Comparison of ENCODE assay signal across 1 cellular context in genomic region chr17:78226752-78227454, GRCh38.
TF ChIP-seq lines count a peak whose summit lies in the region.

No MANE protein-coding gene starts in this region.

TF ChIP-seq in GM23338, 12 proteins besides CTCF, POLR2A, EP300 and RAD21 (continued from another document):
- TF ChIP-seq, protein P1, sequence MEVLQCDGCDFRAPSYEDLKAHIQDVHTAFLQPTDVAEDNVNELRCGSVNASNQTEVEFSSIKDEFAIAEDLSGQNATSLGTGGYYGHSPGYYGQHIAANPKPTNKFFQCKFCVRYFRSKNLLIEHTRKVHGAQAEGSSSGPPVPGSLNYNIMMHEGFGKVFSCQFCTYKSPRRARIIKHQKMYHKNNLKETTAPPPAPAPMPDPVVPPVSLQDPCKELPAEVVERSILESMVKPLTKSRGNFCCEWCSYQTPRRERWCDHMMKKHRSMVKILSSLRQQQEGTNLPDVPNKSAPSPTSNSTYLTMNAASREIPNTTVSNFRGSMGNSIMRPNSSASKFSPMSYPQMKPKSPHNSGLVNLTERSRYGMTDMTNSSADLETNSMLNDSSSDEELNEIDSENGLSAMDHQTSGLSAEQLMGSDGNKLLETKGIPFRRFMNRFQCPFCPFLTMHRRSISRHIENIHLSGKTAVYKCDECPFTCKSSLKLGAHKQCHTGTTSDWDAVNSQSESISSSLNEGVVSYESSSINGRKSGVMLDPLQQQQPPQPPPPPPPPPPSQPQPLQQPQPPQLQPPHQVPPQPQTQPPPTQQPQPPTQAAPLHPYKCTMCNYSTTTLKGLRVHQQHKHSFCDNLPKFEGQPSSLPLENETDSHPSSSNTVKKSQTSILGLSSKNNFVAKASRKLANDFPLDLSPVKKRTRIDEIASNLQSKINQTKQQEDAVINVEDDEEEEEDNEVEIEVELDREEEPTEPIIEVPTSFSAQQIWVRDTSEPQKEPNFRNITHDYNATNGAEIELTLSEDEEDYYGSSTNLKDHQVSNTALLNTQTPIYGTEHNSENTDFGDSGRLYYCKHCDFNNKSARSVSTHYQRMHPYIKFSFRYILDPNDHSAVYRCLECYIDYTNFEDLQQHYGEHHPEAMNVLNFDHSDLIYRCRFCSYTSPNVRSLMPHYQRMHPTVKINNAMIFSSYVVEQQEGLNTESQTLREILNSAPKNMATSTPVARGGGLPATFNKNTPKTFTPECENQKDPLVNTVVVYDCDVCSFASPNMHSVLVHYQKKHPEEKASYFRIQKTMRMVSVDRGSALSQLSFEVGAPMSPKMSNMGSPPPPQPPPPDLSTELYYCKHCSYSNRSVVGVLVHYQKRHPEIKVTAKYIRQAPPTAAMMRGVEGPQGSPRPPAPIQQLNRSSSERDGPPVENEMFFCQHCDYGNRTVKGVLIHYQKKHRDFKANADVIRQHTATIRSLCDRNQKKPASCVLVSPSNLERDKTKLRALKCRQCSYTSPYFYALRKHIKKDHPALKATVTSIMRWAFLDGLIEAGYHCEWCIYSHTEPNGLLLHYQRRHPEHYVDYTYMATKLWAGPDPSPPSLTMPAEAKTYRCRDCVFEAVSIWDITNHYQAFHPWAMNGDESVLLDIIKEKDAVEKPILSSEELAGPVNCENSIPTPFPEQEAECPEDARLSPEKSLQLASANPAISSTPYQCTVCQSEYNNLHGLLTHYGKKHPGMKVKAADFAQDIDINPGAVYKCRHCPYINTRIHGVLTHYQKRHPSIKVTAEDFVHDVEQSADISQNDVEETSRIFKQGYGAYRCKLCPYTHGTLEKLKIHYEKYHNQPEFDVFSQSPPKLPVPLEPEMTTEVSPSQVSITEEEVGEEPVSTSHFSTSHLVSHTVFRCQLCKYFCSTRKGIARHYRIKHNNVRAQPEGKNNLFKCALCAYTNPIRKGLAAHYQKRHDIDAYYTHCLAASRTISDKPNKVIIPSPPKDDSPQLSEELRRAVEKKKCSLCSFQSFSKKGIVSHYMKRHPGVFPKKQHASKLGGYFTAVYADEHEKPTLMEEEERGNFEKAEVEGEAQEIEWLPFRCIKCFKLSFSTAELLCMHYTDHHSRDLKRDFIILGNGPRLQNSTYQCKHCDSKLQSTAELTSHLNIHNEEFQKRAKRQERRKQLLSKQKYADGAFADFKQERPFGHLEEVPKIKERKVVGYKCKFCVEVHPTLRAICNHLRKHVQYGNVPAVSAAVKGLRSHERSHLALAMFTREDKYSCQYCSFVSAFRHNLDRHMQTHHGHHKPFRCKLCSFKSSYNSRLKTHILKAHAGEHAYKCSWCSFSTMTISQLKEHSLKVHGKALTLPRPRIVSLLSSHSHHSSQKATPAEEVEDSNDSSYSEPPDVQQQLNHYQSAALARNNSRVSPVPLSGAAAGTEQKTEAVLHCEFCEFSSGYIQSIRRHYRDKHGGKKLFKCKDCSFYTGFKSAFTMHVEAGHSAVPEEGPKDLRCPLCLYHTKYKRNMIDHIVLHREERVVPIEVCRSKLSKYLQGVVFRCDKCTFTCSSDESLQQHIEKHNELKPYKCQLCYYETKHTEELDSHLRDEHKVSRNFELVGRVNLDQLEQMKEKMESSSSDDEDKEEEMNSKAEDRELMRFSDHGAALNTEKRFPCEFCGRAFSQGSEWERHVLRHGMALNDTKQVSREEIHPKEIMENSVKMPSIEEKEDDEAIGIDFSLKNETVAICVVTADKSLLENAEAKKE (CRISPR knock-in tag; IDR thresholded peaks at IDR 0.05): no peak
- TF ChIP-seq POLR2AphosphoS5 (IDR thresholded peaks at IDR 0.05; ENCODE audit: low read depth): no peak
- no peak for TF ChIP-seq EZH2phosphoT487 (IDR thresholded peaks at IDR 0.05; ENCODE audit: unreplicated experiment)
